2 cellular contexts compared by ENCODE assay signal in the genomic region with DNA sequence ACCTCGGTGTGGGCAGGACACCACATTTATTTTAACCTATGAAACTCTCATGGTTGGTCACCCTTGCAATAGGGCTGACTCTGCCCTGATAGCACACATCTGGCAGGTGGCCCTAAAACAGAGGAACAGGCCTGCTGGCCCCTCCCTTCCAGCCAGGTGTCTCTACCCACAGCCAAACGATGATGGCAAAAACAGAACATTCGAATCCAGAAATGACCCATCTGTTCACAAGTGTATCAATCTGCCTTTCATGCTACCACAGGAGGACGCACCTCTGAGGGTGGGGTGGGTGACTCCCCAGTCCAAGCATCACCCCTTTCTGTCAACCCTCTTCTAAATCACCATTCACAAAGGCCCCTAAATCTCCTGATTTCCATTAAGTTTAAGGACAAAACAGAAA.
TF ChIP-seq lines count a peak whose summit lies in the region.

No MANE protein-coding gene starts in this region.

TF ChIP-seq in GM12878, 131 proteins besides CTCF, POLR2A, EP300 and RAD21 (continued from another document and continues in another):
- TF ChIP-seq JUND (IDR thresholded peaks at IDR 0.05; ENCODE audit: low read depth, low read length) (no peak), MEF2B (IDR thresholded peaks at IDR 0.05; ENCODE audit: partially characterized antibody, poor library complexity, severe bottlenecking) (no peak), SRF (IDR thresholded peaks at IDR 0.05; ENCODE audit: low read depth in 2 of 2, low read length in 2 of 2) (0 out of 4 replicates have a peak, but pooled peaks of 1 of the 2 experiments have one; percentile 21), ZZZ3 (IDR thresholded peaks at IDR 0.05; ENCODE audit: control insufficient read depth, insufficient read length, low read depth) (no peak), HCFC1 (IDR thresholded peaks at IDR 0.05; ENCODE audit: low read length) (no peak), FOS (IDR thresholded peaks at IDR 0.05; ENCODE audit: borderline replicate concordance, extremely low read depth, insufficient read length) (no peak), STAT1 (conservative IDR thresholded peaks at IDR 0.05) (no peak), JUNB (IDR thresholded peaks at IDR 0.05) (peak; percentile 69), CHD4 (IDR thresholded peaks at IDR 0.05) (no peak), NRF1 (conservative IDR thresholded peaks at IDR 0.05; ENCODE audit: low read depth, low read length) (no peak), TCF12 (IDR thresholded peaks at IDR 0.05; ENCODE audit: low read depth, low read length) (peak; percentile 98), STAT3 (IDR thresholded peaks at IDR 0.05; ENCODE audit: low read depth, low read length) (no peak), MXI1 (IDR thresholded peaks at IDR 0.05; ENCODE audit: low read depth, low read length) (no peak), CEBPB (IDR thresholded peaks at IDR 0.05; ENCODE audit: borderline replicate concordance in 1 of 2, low read depth in 2 of 2, low read length in 2 of 2) (no peak), POLR2AphosphoS5 (IDR thresholded peaks at IDR 0.05; ENCODE audit: low read length) (peak; percentile 46; the same call in 1 of the 2 replicates), NR2C1 (IDR thresholded peaks at IDR 0.05) (no peak), CREM (IDR thresholded peaks at IDR 0.05; ENCODE audit: low read depth) (peak; percentile 75; the same call in 1 of the 2 replicates), RAD51 (IDR thresholded peaks at IDR 0.05) (no peak), WRNIP1 (IDR thresholded peaks at IDR 0.05; ENCODE audit: borderline replicate concordance, low read depth, low read length) (no peak), SMC3 (IDR thresholded peaks at IDR 0.05; ENCODE audit: borderline replicate concordance, low read length) (peak; percentile 41; the same call in 1 of the 2 replicates), BCL11A (IDR thresholded peaks at IDR 0.05; ENCODE audit: low read depth, low read length) (no peak), EZH2 (IDR thresholded peaks at IDR 0.05; ENCODE audit: borderline replicate concordance, control insufficient read depth, low read depth, low read length) (no peak)
- TF ChIP-seq, protein P1, sequence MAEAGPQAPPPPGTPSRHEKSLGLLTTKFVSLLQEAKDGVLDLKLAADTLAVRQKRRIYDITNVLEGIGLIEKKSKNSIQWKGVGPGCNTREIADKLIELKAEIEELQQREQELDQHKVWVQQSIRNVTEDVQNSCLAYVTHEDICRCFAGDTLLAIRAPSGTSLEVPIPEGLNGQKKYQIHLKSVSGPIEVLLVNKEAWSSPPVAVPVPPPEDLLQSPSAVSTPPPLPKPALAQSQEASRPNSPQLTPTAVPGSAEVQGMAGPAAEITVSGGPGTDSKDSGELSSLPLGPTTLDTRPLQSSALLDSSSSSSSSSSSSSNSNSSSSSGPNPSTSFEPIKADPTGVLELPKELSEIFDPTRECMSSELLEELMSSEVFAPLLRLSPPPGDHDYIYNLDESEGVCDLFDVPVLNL (IDR thresholded peaks at IDR 0.05; ENCODE audit: low read depth, low read length) = no peak
- TF ChIP-seq, protein P2, sequence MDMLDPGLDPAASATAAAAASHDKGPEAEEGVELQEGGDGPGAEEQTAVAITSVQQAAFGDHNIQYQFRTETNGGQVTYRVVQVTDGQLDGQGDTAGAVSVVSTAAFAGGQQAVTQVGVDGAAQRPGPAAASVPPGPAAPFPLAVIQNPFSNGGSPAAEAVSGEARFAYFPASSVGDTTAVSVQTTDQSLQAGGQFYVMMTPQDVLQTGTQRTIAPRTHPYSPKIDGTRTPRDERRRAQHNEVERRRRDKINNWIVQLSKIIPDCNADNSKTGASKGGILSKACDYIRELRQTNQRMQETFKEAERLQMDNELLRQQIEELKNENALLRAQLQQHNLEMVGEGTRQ (IDR thresholded peaks at IDR 0.05; ENCODE audit: borderline replicate concordance, low read depth, low read length) = no peak
- TF ChIP-seq, protein P3, sequence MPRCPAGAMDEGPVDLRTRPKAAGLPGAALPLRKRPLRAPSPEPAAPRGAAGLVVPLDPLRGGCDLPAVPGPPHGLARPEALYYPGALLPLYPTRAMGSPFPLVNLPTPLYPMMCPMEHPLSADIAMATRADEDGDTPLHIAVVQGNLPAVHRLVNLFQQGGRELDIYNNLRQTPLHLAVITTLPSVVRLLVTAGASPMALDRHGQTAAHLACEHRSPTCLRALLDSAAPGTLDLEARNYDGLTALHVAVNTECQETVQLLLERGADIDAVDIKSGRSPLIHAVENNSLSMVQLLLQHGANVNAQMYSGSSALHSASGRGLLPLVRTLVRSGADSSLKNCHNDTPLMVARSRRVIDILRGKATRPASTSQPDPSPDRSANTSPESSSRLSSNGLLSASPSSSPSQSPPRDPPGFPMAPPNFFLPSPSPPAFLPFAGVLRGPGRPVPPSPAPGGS (IDR thresholded peaks at IDR 0.05; ENCODE audit: borderline replicate concordance, insufficient read depth, low read depth, low read length, poor library complexity, severe bottlenecking) = peak; percentile 38
- TF ChIP-seq, protein P4, sequence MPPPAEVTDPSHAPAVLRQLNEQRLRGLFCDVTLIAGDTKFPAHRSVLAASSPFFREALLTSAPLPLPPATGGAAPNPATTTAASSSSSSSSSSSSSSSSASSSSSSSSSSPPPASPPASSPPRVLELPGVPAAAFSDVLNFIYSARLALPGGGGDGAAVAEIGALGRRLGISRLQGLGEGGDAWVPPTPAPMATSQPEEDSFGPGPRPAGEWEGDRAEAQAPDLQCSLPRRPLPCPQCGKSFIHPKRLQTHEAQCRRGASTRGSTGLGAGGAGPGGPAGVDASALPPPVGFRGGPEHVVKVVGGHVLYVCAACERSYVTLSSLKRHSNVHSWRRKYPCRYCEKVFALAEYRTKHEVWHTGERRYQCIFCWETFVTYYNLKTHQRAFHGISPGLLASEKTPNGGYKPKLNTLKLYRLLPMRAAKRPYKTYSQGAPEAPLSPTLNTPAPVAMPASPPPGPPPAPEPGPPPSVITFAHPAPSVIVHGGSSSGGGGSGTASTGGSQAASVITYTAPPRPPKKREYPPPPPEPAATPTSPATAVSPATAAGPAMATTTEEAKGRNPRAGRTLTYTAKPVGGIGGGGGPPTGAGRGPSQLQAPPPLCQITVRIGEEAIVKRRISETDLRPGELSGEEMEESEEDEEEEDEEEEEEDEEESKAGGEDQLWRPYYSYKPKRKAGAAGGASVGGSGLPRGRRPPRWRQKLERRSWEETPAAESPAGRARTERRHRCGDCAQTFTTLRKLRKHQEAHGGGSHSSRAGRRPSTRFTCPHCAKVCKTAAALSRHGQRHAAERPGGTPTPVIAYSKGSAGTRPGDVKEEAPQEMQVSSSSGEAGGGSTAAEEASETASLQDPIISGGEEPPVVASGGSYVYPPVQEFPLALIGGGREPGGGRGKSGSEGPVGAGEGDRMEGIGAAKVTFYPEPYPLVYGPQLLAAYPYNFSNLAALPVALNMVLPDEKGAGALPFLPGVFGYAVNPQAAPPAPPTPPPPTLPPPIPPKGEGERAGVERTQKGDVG (CRISPR knock-in tag; IDR thresholded peaks at IDR 0.05) = no peak

TF ChIP-seq in GM23338, 12 proteins besides CTCF, POLR2A, EP300 and RAD21 (continued from another document):
- TF ChIP-seq, protein P5, sequence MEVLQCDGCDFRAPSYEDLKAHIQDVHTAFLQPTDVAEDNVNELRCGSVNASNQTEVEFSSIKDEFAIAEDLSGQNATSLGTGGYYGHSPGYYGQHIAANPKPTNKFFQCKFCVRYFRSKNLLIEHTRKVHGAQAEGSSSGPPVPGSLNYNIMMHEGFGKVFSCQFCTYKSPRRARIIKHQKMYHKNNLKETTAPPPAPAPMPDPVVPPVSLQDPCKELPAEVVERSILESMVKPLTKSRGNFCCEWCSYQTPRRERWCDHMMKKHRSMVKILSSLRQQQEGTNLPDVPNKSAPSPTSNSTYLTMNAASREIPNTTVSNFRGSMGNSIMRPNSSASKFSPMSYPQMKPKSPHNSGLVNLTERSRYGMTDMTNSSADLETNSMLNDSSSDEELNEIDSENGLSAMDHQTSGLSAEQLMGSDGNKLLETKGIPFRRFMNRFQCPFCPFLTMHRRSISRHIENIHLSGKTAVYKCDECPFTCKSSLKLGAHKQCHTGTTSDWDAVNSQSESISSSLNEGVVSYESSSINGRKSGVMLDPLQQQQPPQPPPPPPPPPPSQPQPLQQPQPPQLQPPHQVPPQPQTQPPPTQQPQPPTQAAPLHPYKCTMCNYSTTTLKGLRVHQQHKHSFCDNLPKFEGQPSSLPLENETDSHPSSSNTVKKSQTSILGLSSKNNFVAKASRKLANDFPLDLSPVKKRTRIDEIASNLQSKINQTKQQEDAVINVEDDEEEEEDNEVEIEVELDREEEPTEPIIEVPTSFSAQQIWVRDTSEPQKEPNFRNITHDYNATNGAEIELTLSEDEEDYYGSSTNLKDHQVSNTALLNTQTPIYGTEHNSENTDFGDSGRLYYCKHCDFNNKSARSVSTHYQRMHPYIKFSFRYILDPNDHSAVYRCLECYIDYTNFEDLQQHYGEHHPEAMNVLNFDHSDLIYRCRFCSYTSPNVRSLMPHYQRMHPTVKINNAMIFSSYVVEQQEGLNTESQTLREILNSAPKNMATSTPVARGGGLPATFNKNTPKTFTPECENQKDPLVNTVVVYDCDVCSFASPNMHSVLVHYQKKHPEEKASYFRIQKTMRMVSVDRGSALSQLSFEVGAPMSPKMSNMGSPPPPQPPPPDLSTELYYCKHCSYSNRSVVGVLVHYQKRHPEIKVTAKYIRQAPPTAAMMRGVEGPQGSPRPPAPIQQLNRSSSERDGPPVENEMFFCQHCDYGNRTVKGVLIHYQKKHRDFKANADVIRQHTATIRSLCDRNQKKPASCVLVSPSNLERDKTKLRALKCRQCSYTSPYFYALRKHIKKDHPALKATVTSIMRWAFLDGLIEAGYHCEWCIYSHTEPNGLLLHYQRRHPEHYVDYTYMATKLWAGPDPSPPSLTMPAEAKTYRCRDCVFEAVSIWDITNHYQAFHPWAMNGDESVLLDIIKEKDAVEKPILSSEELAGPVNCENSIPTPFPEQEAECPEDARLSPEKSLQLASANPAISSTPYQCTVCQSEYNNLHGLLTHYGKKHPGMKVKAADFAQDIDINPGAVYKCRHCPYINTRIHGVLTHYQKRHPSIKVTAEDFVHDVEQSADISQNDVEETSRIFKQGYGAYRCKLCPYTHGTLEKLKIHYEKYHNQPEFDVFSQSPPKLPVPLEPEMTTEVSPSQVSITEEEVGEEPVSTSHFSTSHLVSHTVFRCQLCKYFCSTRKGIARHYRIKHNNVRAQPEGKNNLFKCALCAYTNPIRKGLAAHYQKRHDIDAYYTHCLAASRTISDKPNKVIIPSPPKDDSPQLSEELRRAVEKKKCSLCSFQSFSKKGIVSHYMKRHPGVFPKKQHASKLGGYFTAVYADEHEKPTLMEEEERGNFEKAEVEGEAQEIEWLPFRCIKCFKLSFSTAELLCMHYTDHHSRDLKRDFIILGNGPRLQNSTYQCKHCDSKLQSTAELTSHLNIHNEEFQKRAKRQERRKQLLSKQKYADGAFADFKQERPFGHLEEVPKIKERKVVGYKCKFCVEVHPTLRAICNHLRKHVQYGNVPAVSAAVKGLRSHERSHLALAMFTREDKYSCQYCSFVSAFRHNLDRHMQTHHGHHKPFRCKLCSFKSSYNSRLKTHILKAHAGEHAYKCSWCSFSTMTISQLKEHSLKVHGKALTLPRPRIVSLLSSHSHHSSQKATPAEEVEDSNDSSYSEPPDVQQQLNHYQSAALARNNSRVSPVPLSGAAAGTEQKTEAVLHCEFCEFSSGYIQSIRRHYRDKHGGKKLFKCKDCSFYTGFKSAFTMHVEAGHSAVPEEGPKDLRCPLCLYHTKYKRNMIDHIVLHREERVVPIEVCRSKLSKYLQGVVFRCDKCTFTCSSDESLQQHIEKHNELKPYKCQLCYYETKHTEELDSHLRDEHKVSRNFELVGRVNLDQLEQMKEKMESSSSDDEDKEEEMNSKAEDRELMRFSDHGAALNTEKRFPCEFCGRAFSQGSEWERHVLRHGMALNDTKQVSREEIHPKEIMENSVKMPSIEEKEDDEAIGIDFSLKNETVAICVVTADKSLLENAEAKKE (CRISPR knock-in tag; IDR thresholded peaks at IDR 0.05) = no peak
